ENCODE assay signal across 8 cellular contexts in the genomic region with DNA sequence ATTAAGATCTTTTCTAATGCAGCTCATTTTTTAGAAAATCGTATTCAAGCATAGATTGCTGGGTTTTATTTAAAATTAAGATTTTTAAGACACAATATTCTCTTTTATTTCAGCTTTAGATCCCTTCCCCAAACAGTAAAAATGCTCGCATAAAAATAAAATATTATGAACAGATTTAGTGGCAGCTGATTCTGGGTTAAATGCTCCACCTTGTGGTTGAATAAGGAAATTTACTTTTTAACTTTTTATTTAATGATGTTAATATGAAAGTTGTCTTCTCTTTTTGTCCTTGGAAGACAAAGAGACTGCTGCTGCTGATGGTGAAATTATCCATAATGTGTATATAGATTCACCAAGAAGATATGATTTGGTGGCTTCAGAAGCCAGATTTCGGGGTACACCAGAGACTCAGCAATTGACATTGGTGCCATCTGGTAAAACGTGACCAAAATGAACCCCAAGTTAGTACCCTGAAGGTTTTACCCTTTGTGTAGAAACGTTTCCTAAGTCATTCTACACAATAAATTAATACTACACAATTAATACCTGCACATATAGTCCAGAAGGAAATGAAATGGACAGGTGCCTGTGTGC.
A peak's percentile ranks its signal among the peaks of the same experiment; 100 is the strongest.
DNase-seq lines count a peak whose midpoint lies in the region; ATAC-seq and TF ChIP-seq lines count a peak whose summit lies in the region.

No MANE protein-coding gene starts in this region.

- H3K4me3 ChIP-seq in HEK293 (ENCODE audit: low read depth, low read length) (no peak overlapping the region), hepatocyte (no peak overlapping the region), lower leg skin (ENCODE audit: low read depth, poor library complexity, severe bottlenecking) (no peak overlapping the region)

- no peak overlapping the region for H3K27ac Mint-ChIP-seq in stimulated activated effector memory CD8-positive, alpha-beta T cell treated with anti-CD3 and anti-CD28 coated beads, Interleukin-12 subunit alpha, Interleukin-12 subunit beta, amount 100 ng/mL, for 72 hours

- 25% methylated on average over 5 of the region's 5 CpGs for WGBS in hepatocyte (ENCODE audit: low lambda C conversion rate, missing lambda C conversion rate)
- WGBS in lower leg skin, 2 donors: 17 to 18% methylated on average over 5 of the region's 5 CpGs

- no peaks in the 10 kb centered on the region for H3K79me2 ChIP-seq in hepatocyte

- DNase-seq in AG08395 (ENCODE audit: low spot score): peak; percentile 36
- DNase-seq in SW480 (ENCODE audit: low spot score): peak; percentile 36
- DNase-seq in hepatocyte (ENCODE audit: low spot score): no peak
- no peak for DNase-seq in ureter (ENCODE audit: low spot score)
- DNase-seq in stimulated activated effector memory CD8-positive, alpha-beta T cell treated with anti-CD3 and anti-CD28 coated beads, Interleukin-12 subunit alpha, Interleukin-12 subunit beta, amount 100 ng/mL, for 72 hours (ENCODE audit: low spot score in 2 of 2): no peak
- DNase-seq in lower leg skin (ENCODE audit: low spot score in 2 of 2): no peak
- DNase-seq in NCI-H526 treated with DMSO at 0.1 percent for 48 hours (lab: John Stamatoyannopoulos, UW): no peak

- CTCF ChIA-PET in HEK293 (lab: Yijun Ruan, JAX): interaction anchor here (0.5 to 4.5 kb wide), 22 partner anchors 9 to 1108 kb away, joined by 3 to 32 read pairs (median 4); no protein-coding TSS in a partner anchor

- H2AFZ ChIP-seq in hepatocyte: no peak overlapping the region

- TF ChIP-seq CTCF in HEK293 (tag by site-specific recombination; IDR thresholded peaks at IDR 0.05): no peak
- peak; percentile 68 for TF ChIP-seq CTCF in hepatocyte (IDR thresholded peaks at IDR 0.05; ENCODE audit: poor library complexity)
- no peak for TF ChIP-seq CTCF in lower leg skin (IDR thresholded peaks at IDR 0.05)

- no peak for ATAC-seq in stimulated activated effector memory CD8-positive, alpha-beta T cell treated with anti-CD3 and anti-CD28 coated beads, Interleukin-12 subunit alpha, Interleukin-12 subunit beta, amount 100 ng/mL, for 72 hours

- H3K4me3 Mint-ChIP-seq in stimulated activated effector memory CD8-positive, alpha-beta T cell treated with anti-CD3 and anti-CD28 coated beads, Interleukin-12 subunit alpha, Interleukin-12 subunit beta, amount 100 ng/mL, for 72 hours: no peak overlapping the region

- no peaks in the 10 kb centered on the region for H3K27me3 ChIP-seq in hepatocyte

- H3K4me1 ChIP-seq in HEK293 (ENCODE audit: control insufficient read depth, insufficient read depth, low read length): no peaks in the 10 kb centered on the region
- no peaks in the 10 kb centered on the region for H3K4me1 ChIP-seq in hepatocyte (ENCODE audit: insufficient read depth)

- H4K20me1 ChIP-seq in hepatocyte (ENCODE audit: insufficient read depth, poor library complexity, severe bottlenecking): no peaks in the 10 kb centered on the region

- POLR2A ChIA-PET in HEK293 (lab: Yijun Ruan, JAX): no interaction called here

- no peak for TF ChIP-seq POLR2A in lower leg skin (IDR thresholded peaks at IDR 0.05)

- no peaks in the 10 kb centered on the region for H3K9me3 ChIP-seq in HEK293 (ENCODE audit: control insufficient read depth, insufficient read depth, low read depth, low read length)
- no peaks in the 10 kb centered on the region for H3K9me3 ChIP-seq in hepatocyte (ENCODE audit: low read depth)

- H3K36me3 Mint-ChIP-seq in stimulated activated effector memory CD8-positive, alpha-beta T cell treated with anti-CD3 and anti-CD28 coated beads, Interleukin-12 subunit alpha, Interleukin-12 subunit beta, amount 100 ng/mL, for 72 hours: no peaks in the 10 kb centered on the region

- no peaks in the 10 kb centered on the region for H3K4me1 Mint-ChIP-seq in stimulated activated effector memory CD8-positive, alpha-beta T cell treated with anti-CD3 and anti-CD28 coated beads, Interleukin-12 subunit alpha, Interleukin-12 subunit beta, amount 100 ng/mL, for 72 hours

- intact Hi-C loops in lower leg skin (cut with DNase I; ENCODE audit: low total_unique reads): loop anchor here (5.0 kb wide), 1 partner anchor 835 kb away; no protein-coding TSS in a partner anchor

- no peak overlapping the region for H3K4me2 ChIP-seq in hepatocyte

- H3K9me3 Mint-ChIP-seq in stimulated activated effector memory CD8-positive, alpha-beta T cell treated with anti-CD3 and anti-CD28 coated beads, Interleukin-12 subunit alpha, Interleukin-12 subunit beta, amount 100 ng/mL, for 72 hours: no peaks in the 10 kb centered on the region

- H3K27ac ChIP-seq in HEK293 (ENCODE audit: extremely low read depth, low read depth, low read length): no peak overlapping the region
- no peak overlapping the region for H3K27ac ChIP-seq in hepatocyte

- H3K9me2 ChIP-seq in hepatocyte (replicated peaks; ENCODE audit: insufficient read depth): no peaks in the 10 kb centered on the region

- H3K36me3 ChIP-seq in HEK293 (ENCODE audit: control insufficient read depth in 2 of 2, insufficient read depth in 1 of 2, low read length in 2 of 2): no peaks in the 10 kb centered on the region
- no peaks in the 10 kb centered on the region for H3K36me3 ChIP-seq in hepatocyte (replicated peaks; ENCODE audit: insufficient read depth, low read depth)

TF ChIP-seq in HEK293, 187 proteins besides CTCF, POLR2A, EP300 and RAD21:
- 0 out of 2 replicates have a peak, but pooled peaks have one; percentile 8 for TF ChIP-seq PRDM1 (tag by site-specific recombination; IDR thresholded peaks at IDR 0.05)
- TF ChIP-seq ZNF654 (tag by site-specific recombination; IDR thresholded peaks at IDR 0.05; ENCODE audit: low read depth): peak; percentile 60
- TF ChIP-seq ZNF16 (tag by site-specific recombination; IDR thresholded peaks at IDR 0.05; ENCODE audit: low read depth): no peak
- TF ChIP-seq, protein P1, sequence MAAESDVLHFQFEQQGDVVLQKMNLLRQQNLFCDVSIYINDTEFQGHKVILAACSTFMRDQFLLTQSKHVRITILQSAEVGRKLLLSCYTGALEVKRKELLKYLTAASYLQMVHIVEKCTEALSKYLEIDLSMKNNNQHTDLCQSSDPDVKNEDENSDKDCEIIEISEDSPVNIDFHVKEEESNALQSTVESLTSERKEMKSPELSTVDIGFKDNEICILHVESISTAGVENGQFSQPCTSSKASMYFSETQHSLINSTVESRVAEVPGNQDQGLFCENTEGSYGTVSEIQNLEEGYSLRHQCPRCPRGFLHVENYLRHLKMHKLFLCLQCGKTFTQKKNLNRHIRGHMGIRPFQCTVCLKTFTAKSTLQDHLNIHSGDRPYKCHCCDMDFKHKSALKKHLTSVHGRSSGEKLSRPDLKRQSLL (tag by site-specific recombination; IDR thresholded peaks at IDR 0.05): no peak
TF ChIP-seq in HEK293: peak in this region for 2.

Comparison
In these comparisons a context has a peak if more than half of its experiments do, and no peak if none do; other contexts are left out.
1. DNase-seq: peak in AG08395 (single experiment) and SW480 (single experiment); none in hepatocyte (single experiment), ureter (single experiment), stimulated activated effector memory CD8-positive, alpha-beta T cell treated with anti-CD3 and anti-CD28 coated beads, Interleukin-12 subunit alpha, Interleukin-12 subunit beta, amount 100 ng/mL, for 72 hours (0 of 2), lower leg skin (0 of 2) and NCI-H526 treated with DMSO at 0.1 percent for 48 hours (single experiment).